ENCODE assay signal across 9 cellular contexts in the genomic region with DNA sequence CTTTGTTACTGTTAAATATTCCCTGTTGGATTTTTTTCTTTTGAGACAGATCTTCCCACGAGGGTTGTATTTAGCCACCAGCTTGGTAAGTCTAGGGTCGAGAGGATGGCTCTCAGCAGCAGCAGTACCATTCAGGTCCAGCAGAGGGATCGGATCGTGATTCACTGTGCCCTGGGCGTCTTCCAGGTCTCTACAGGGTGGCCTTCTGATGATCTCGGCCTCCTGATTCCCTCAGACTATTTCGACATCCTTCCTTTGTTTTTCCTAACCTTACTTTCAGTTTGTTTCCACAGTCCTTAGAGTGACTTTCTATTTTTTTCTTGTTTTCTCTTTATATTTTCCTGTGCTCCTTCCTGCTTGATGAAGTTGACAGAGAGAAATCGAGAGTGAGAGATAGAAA.
DNase-seq lines count a peak whose midpoint lies in the region; ATAC-seq and TF ChIP-seq lines count a peak whose summit lies in the region.
"Had no signal": no experiment of that assay in that cellular context is flagged by ENCODE, and none has a peak within 500 bp of the region (broad histone marks: within the 10 kb centered on the region; RNA-seq: fewer than 3 reads in every experiment).

No MANE protein-coding gene starts in this region.

- 88% methylated on average over 8 of the region's 8 CpGs for WGBS in liver
- 96 to 97% (median 96%) methylated on average over 8 of the region's 8 CpGs for WGBS in ovary, 3 donors

- peaks cover 2 to 19% (median 9%) of the 10 kb centered on the region in 4 donors for H3K9me3 ChIP-seq in liver (ENCODE audit: control insufficient read depth in 4 of 4, low read length in 3 of 4)
- H3K9me3 ChIP-seq in ovary: peaks cover 0 to 1% of the 10 kb centered on the region in 2 donors

- no peak for TF ChIP-seq RAD21 in Ishikawa (IDR thresholded peaks at IDR 0.05; ENCODE audit: low read depth)
- TF ChIP-seq RAD21 in liver (IDR thresholded peaks at IDR 0.05): no peak

- TF ChIP-seq EP300 in Ishikawa (IDR thresholded peaks at IDR 0.05; ENCODE audit: borderline replicate concordance) (no peak), ovary (IDR thresholded peaks at IDR 0.05) (no peak)

- TF ChIP-seq CTCF in WI38 (IDR thresholded peaks at IDR 0.05; ENCODE audit: low read depth, low read length): peak; percentile 43
- TF ChIP-seq CTCF in liver (IDR thresholded peaks at IDR 0.05; ENCODE audit: low read depth, low read length, missing input control): peak; percentile 18
- TF ChIP-seq CTCF in ovary (IDR thresholded peaks at IDR 0.05): no peak

- DNase-seq in DMS53 (lab: John Stamatoyannopoulos, UW) (peak; percentile 50), DMS53 treated with DMSO at 0.1 percent for 48 hours (lab: John Stamatoyannopoulos, UW; ENCODE audit: unreplicated experiment) (no peak), ovary (no peak), T-helper 1 cell (no peak)

- no peak overlapping the region for H3K9ac ChIP-seq in liver (ENCODE audit: low read depth in 1 of 2, low read length in 2 of 2)

- H3K27me3 ChIP-seq in liver (ENCODE audit: control insufficient read depth in 4 of 4, insufficient read depth in 4 of 4, low read length in 3 of 4) (no peaks in the 10 kb centered on the region), ovary (no peaks in the 10 kb centered on the region)

- H3K4me1 ChIP-seq in liver (ENCODE audit: control insufficient read depth in 4 of 4, insufficient read depth in 4 of 4, low read length in 3 of 4) (no peaks in the 10 kb centered on the region), ovary (ENCODE audit: insufficient read depth) (no peaks in the 10 kb centered on the region)

- no peak for TF ChIP-seq POLR2A in ovary (IDR thresholded peaks at IDR 0.05)

- intact Hi-C loops in ovary (cut with DNase I): no loop called here

- H3K4me3 ChIP-seq in WI38 (ENCODE audit: low read depth, low read length) (no peak overlapping the region), liver (ENCODE audit: low read depth in 1 of 3, low read length in 3 of 3) (no peak overlapping the region), ovary (no peak overlapping the region)

- H3K36me3 ChIP-seq in liver (ENCODE audit: control insufficient read depth in 4 of 4, insufficient read depth in 3 of 4, low read depth in 1 of 4, low read length in 3 of 4): peaks cover 0 to 6% (median 2%) of the 10 kb centered on the region in 4 donors
- no peaks in the 10 kb centered on the region for H3K36me3 ChIP-seq in ovary

- no peak for ATAC-seq in HG03108 (IDR thresholded peaks at IDR 0.05; ENCODE audit: unreplicated experiment)
- ATAC-seq: activated CD4-positive, CD25-positive, alpha-beta regulatory T cell treated with anti-CD3 and anti-CD28 coated beads, Interleukin-2, amount 50 U/mL, for 24 hours had no signal

- H3K27ac ChIP-seq in liver (ENCODE audit: low read depth in 1 of 2, low read length in 2 of 2): no peak overlapping the region
- H3K27ac ChIP-seq in ovary: no peak overlapping the region

TF ChIP-seq in Ishikawa, 13 proteins besides CTCF, POLR2A, EP300 and RAD21:
- TF ChIP-seq TCF12 (IDR thresholded peaks at IDR 0.05; ENCODE audit: low read depth) (no peak), TAF1 (IDR thresholded peaks at IDR 0.05; ENCODE audit: low read depth) (no peak), TEAD4 (IDR thresholded peaks at IDR 0.05) (no peak), ZBTB7A (IDR thresholded peaks at IDR 0.05; ENCODE audit: low read depth) (no peak), NFIC (IDR thresholded peaks at IDR 0.05) (no peak), CEBPB (IDR thresholded peaks at IDR 0.05) (0 out of 2 replicates have a peak, but pooled peaks have one; percentile 7)
- TF ChIP-seq, protein P1, sequence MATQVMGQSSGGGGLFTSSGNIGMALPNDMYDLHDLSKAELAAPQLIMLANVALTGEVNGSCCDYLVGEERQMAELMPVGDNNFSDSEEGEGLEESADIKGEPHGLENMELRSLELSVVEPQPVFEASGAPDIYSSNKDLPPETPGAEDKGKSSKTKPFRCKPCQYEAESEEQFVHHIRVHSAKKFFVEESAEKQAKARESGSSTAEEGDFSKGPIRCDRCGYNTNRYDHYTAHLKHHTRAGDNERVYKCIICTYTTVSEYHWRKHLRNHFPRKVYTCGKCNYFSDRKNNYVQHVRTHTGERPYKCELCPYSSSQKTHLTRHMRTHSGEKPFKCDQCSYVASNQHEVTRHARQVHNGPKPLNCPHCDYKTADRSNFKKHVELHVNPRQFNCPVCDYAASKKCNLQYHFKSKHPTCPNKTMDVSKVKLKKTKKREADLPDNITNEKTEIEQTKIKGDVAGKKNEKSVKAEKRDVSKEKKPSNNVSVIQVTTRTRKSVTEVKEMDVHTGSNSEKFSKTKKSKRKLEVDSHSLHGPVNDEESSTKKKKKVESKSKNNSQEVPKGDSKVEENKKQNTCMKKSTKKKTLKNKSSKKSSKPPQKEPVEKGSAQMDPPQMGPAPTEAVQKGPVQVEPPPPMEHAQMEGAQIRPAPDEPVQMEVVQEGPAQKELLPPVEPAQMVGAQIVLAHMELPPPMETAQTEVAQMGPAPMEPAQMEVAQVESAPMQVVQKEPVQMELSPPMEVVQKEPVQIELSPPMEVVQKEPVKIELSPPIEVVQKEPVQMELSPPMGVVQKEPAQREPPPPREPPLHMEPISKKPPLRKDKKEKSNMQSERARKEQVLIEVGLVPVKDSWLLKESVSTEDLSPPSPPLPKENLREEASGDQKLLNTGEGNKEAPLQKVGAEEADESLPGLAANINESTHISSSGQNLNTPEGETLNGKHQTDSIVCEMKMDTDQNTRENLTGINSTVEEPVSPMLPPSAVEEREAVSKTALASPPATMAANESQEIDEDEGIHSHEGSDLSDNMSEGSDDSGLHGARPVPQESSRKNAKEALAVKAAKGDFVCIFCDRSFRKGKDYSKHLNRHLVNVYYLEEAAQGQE (IDR thresholded peaks at IDR 0.05; ENCODE audit: low read depth): no peak

TF ChIP-seq in liver, 16 proteins besides CTCF, POLR2A, EP300 and RAD21:
- TF ChIP-seq, protein P2, sequence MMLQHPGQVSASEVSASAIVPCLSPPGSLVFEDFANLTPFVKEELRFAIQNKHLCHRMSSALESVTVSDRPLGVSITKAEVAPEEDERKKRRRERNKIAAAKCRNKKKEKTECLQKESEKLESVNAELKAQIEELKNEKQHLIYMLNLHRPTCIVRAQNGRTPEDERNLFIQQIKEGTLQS (IDR thresholded peaks at IDR 0.05): no peak
- TF ChIP-seq YY1 (IDR thresholded peaks at IDR 0.05): no peak
- no peak for TF ChIP-seq HNF4G (IDR thresholded peaks at IDR 0.05)
- no peak for TF ChIP-seq JUND (IDR thresholded peaks at IDR 0.05)
- TF ChIP-seq EGR1 (IDR thresholded peaks at IDR 0.05; ENCODE audit: low read depth in 2 of 2): no peak
- no peak for TF ChIP-seq SP1 (IDR thresholded peaks at IDR 0.05)
- TF ChIP-seq NR2F2 (IDR thresholded peaks at IDR 0.05): no peak
- TF ChIP-seq, protein P3, sequence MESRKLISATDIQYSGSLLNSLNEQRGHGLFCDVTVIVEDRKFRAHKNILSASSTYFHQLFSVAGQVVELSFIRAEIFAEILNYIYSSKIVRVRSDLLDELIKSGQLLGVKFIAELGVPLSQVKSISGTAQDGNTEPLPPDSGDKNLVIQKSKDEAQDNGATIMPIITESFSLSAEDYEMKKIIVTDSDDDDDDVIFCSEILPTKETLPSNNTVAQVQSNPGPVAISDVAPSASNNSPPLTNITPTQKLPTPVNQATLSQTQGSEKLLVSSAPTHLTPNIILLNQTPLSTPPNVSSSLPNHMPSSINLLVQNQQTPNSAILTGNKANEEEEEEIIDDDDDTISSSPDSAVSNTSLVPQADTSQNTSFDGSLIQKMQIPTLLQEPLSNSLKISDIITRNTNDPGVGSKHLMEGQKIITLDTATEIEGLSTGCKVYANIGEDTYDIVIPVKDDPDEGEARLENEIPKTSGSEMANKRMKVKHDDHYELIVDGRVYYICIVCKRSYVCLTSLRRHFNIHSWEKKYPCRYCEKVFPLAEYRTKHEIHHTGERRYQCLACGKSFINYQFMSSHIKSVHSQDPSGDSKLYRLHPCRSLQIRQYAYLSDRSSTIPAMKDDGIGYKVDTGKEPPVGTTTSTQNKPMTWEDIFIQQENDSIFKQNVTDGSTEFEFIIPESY (IDR thresholded peaks at IDR 0.05): no peak
- TF ChIP-seq GABPA (IDR thresholded peaks at IDR 0.05 in 1 of 2, conservative IDR thresholded peaks at IDR 0.05 in 1 of 2): no peak
- no peak for TF ChIP-seq HNF4A (conservative IDR thresholded peaks at IDR 0.05)
- TF ChIP-seq FOXA2 (IDR thresholded peaks at IDR 0.05): no peak
- TF ChIP-seq TAF1 (conservative IDR thresholded peaks at IDR 0.05): no peak
- TF ChIP-seq, protein P4, sequence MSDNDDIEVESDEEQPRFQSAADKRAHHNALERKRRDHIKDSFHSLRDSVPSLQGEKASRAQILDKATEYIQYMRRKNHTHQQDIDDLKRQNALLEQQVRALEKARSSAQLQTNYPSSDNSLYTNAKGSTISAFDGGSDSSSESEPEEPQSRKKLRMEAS (IDR thresholded peaks at IDR 0.05): no peak
TF ChIP-seq in liver: peak in this region for 0.

Comparison
In these comparisons a context has a peak if more than half of its experiments do, and no peak if none do; other contexts are left out.
1. CTCF ChIP-seq: peak in WI38 (single experiment) and liver (single experiment); none in ovary (0 of 3).